In the genomic region with DNA sequence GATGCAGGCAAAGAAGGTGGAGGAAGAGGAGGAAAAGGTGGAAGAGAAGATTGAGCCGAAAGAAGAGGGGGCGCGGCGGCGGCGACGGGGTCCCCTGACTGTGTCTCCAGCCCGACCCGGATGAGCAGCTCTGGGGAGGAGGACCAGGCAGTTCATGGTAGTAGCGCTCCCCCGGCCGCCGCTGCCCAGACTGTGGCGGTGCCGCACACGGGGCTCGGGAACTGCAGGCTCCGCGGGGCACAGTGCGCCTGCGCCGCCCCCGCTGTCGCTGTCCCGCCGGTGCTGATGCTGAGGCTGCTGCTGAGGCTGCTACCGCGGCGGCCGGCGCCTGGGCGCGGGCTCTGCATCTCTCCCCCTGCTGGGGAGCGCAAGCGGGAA, we compare ENCODE assay signal across 10 cellular contexts. TPM values are rescaled to one million over a fixed set of nuclear protein-coding genes. Genes with fewer than 3 reads are reported as not detected.
DNase-seq lines count a peak whose midpoint lies in the region; ATAC-seq and TF ChIP-seq lines count a peak whose summit lies in the region.
"Had no signal": no experiment of that assay in that cellular context is flagged by ENCODE, and none has a peak within 500 bp of the region (broad histone marks: within the 10 kb centered on the region; RNA-seq: fewer than 3 reads in every experiment).

A gene with protein sequence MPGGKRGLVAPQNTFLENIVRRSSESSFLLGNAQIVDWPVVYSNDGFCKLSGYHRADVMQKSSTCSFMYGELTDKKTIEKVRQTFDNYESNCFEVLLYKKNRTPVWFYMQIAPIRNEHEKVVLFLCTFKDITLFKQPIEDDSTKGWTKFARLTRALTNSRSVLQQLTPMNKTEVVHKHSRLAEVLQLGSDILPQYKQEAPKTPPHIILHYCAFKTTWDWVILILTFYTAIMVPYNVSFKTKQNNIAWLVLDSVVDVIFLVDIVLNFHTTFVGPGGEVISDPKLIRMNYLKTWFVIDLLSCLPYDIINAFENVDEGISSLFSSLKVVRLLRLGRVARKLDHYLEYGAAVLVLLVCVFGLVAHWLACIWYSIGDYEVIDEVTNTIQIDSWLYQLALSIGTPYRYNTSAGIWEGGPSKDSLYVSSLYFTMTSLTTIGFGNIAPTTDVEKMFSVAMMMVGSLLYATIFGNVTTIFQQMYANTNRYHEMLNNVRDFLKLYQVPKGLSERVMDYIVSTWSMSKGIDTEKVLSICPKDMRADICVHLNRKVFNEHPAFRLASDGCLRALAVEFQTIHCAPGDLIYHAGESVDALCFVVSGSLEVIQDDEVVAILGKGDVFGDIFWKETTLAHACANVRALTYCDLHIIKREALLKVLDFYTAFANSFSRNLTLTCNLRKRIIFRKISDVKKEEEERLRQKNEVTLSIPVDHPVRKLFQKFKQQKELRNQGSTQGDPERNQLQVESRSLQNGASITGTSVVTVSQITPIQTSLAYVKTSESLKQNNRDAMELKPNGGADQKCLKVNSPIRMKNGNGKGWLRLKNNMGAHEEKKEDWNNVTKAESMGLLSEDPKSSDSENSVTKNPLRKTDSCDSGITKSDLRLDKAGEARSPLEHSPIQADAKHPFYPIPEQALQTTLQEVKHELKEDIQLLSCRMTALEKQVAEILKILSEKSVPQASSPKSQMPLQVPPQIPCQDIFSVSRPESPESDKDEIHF (minus strand): TSS at position 225 of the 378 bp plus-strand sequence. CDS start 272 bp downstream, outside the sequence.

- WGBS in smooth muscle cell (ENCODE audit: low lambda C conversion rate), result under 1% methylated on average over 33 of the region's 35 CpGs

- H3K4me1 Mint-ChIP-seq in activated T-helper 17 cell treated with anti-CD3 and anti-CD28 coated beads, Interleukin-2, amount 50 U/mL, for 72 hours, result no peaks in the 10 kb centered on the region

- DNase-seq in GM10266 (ENCODE audit: extremely low spot score), result peak; percentile 47
- peak; percentile 59 for DNase-seq in MG63
- peak; percentile 44 for DNase-seq in left ventricle myocardium superior
- peak; percentile 38 for DNase-seq in smooth muscle cell (lab: John Stamatoyannopoulos, UW; ENCODE audit: unreplicated experiment)
- no peak for DNase-seq in colonic mucosa

- no peaks in the 10 kb centered on the region for H3K36me3 ChIP-seq in MG63
- H3K36me3 ChIP-seq in smooth muscle cell (ENCODE audit: low read depth), result no peaks in the 10 kb centered on the region
- no peaks in the 10 kb centered on the region for H3K36me3 ChIP-seq in colonic mucosa

- H3K27ac Mint-ChIP-seq in activated T-helper 17 cell treated with anti-CD3 and anti-CD28 coated beads, Interleukin-2, amount 50 U/mL, for 72 hours, result no peak within 1 kb of the TSS

- peaks cover 27% of the 10 kb centered on the region for H3K27me3 Mint-ChIP-seq in activated T-helper 17 cell treated with anti-CD3 and anti-CD28 coated beads, Interleukin-2, amount 50 U/mL, for 72 hours

- peak within 1 kb of the TSS; percentile 45 for H3K4me3 ChIP-seq in MG63
- H3K4me3 ChIP-seq in smooth muscle cell, result peak within 1 kb of the TSS; percentile 44
- no peak within 1 kb of the TSS for H3K4me3 ChIP-seq in colonic mucosa

- no peaks in the 10 kb centered on the region for H3K79me2 ChIP-seq in smooth muscle cell (ENCODE audit: low read depth)

- no peaks in the 10 kb centered on the region for H3K9me3 Mint-ChIP-seq in activated T-helper 17 cell treated with anti-CD3 and anti-CD28 coated beads, Interleukin-2, amount 50 U/mL, for 72 hours

- ATAC-seq in activated T-helper 17 cell treated with anti-CD3 and anti-CD28 coated beads, Interleukin-2, amount 50 U/mL, for 72 hours (replicated peaks), result peak; percentile 19
- ATAC-seq in left ventricle myocardium superior (peak; percentile 76), HG03025 (IDR thresholded peaks at IDR 0.05; ENCODE audit: low FRiP score, unreplicated experiment) (no peak), HG03280 (IDR thresholded peaks at IDR 0.05; ENCODE audit: unreplicated experiment) (no peak)

- H3K4me1 ChIP-seq in smooth muscle cell (ENCODE audit: low read depth) (peaks cover 9% of the 10 kb centered on the region), colonic mucosa (no peaks in the 10 kb centered on the region)

- H3K27ac ChIP-seq in smooth muscle cell (ENCODE audit: low read depth) (no peak within 1 kb of the TSS), colonic mucosa (no peak within 1 kb of the TSS)
- H3K27ac ChIP-seq: epithelial cell of prostate had no signal

- H3K4me2 ChIP-seq in smooth muscle cell, result peak within 1 kb of the TSS; percentile 83

- H3F3A ChIP-seq in smooth muscle cell (ENCODE audit: low read depth), result no peaks in the 10 kb centered on the region

- H3K9me3 ChIP-seq in MG63, result no peaks in the 10 kb centered on the region
- H3K9me3 ChIP-seq in smooth muscle cell (replicated peaks; ENCODE audit: low read depth), result no peaks in the 10 kb centered on the region
- no peaks in the 10 kb centered on the region for H3K9me3 ChIP-seq in colonic mucosa

- intact Hi-C loops in left ventricle myocardium superior (cut with micrococcal nuclease) (no loop called here), colonic mucosa (cut with DNase I) (no loop called here)

- H2AFZ ChIP-seq in smooth muscle cell (ENCODE audit: low read depth), result no peak within 1 kb of the TSS

- no peaks in the 10 kb centered on the region for H3K36me3 Mint-ChIP-seq in activated T-helper 17 cell treated with anti-CD3 and anti-CD28 coated beads, Interleukin-2, amount 50 U/mL, for 72 hours (ENCODE audit: low read depth)

- no peak within 1 kb of the TSS for H3K4me3 Mint-ChIP-seq in activated T-helper 17 cell treated with anti-CD3 and anti-CD28 coated beads, Interleukin-2, amount 50 U/mL, for 72 hours

- H3K27me3 ChIP-seq in MG63 (peaks cover 8% of the 10 kb centered on the region), smooth muscle cell (ENCODE audit: low read depth) (peaks cover 92% of the 10 kb centered on the region), colonic mucosa (peaks cover 29% of the 10 kb centered on the region)

- H3K9ac ChIP-seq in smooth muscle cell (ENCODE audit: low read depth), result no peak within 1 kb of the TSS
- no peak within 1 kb of the TSS for H3K9ac ChIP-seq in colonic mucosa (ENCODE audit: low read depth in 2 of 2, low read length in 2 of 2)

- H4K20me1 ChIP-seq in smooth muscle cell (ENCODE audit: low read depth), result no peaks in the 10 kb centered on the region

- TF ChIP-seq CTCF in GM10266 (IDR thresholded peaks at IDR 0.05; ENCODE audit: control insufficient read depth, insufficient read depth, low read depth, missing control alignments) (no peak), smooth muscle cell (IDR thresholded peaks at IDR 0.05; ENCODE audit: borderline replicate concordance, insufficient read depth, poor library complexity, severe bottlenecking) (no peak), colonic mucosa (IDR thresholded peaks at IDR 0.05) (no peak)

RNA-seq across cellular contexts. Expression of the gene that starts here (rescaled TPM):
- not detected in 2 replicates for total RNA-seq in MG63 (2014; rRNA removed; shearing (Covaris generic); ENCODE audit: low replicate concordance)
- not detected for total RNA-seq in activated T-helper 17 cell treated with anti-CD3 and anti-CD28 coated beads, Interleukin-2, amount 50 U/mL, for 72 hours
- total RNA-seq in left ventricle myocardium superior (0.22 TPM), smooth muscle cell (0.54 and 1.2 TPM in 2 replicates), colonic mucosa (under 1 TPM in 1 of 2 donors, not detected in 1; 0.11 TPM)
- polyA plus RNA-seq in smooth muscle cell, result 0.01 and 0.03 TPM in 2 replicates
- total RNA-seq: subcutaneous adipose tissue had no signal

Comparison
In these comparisons a context has a peak if more than half of its experiments do, and no peak if none do; other contexts are left out.
1. Peak in DNase-seq and H3K4me3 ChIP-seq in MG63; RNA of the gene not detected or under 1 TPM.
2. Peak in ATAC-seq in activated T-helper 17 cell treated with anti-CD3 and anti-CD28 coated beads, Interleukin-2, amount 50 U/mL, for 72 hours; RNA of the gene not detected or under 1 TPM.
3. Peak in DNase-seq and ATAC-seq in left ventricle myocardium superior; RNA of the gene not detected or under 1 TPM.